In genomic region chr2:71558300-71559051, GRCh38 we compare ENCODE assay signal across 18 cellular contexts.
DNase-seq lines count a peak whose midpoint lies in the region; ATAC-seq, FAIRE-seq and TF ChIP-seq lines count a peak whose summit lies in the region.
"Had no signal": no experiment of that assay in that cellular context is flagged by ENCODE, and none has a peak within 500 bp of the region (broad histone marks: within the 10 kb centered on the region; RNA-seq: fewer than 3 reads in every experiment).

No MANE protein-coding gene starts in this region.

- no peak for TF ChIP-seq CTCF in Panc1 (IDR thresholded peaks at IDR 0.05)
- TF ChIP-seq CTCF in psoas muscle (IDR thresholded peaks at IDR 0.05) = no peak

- BruUV-seq in Panc1 (replicated peaks; lab: Mats Ljungman, UMichigan) = no TSS peak

- intact Hi-C loops in Panc1 (cut with micrococcal nuclease; ENCODE audit: unreplicated experiment) = no loop called here
- intact Hi-C loops in left cardiac atrium (cut with DNase I) = no loop called here
- intact Hi-C loops in psoas muscle (cut with DNase I) = loop anchor here in 1 of 2 donors (10.0 kb wide), 1 partner anchor 436 kb away; no protein-coding TSS in a partner anchor

- H3K27me3 ChIP-seq in Panc1 (ENCODE audit: control insufficient read depth, insufficient read depth, low read length) = no peaks in the 10 kb centered on the region
- no peaks in the 10 kb centered on the region for H3K27me3 ChIP-seq in psoas muscle (ENCODE audit: insufficient read depth in 3 of 3, low read length in 2 of 3)

- no peaks in the 10 kb centered on the region for H3K36me3 ChIP-seq in Panc1 (ENCODE audit: control insufficient read depth, insufficient read depth, low read length)
- H3K36me3 ChIP-seq in psoas muscle (ENCODE audit: insufficient read depth in 1 of 2, low read depth in 1 of 2) = peaks cover 6 to 93% of the 10 kb centered on the region in 2 donors

- DNase-seq in H54 (ENCODE audit: insufficient read length, low spot score) (peak; percentile 93), Panc1 (ENCODE audit: low read depth, low spot score) (no peak), left cardiac atrium (peak; percentile 12), psoas muscle (peak in 1 of 2 donors; percentile 38), foreskin melanocyte (no peak)
- DNase-seq in stimulated activated CD4-positive, alpha-beta T cell treated with anti-CD3 and anti-CD28 coated beads, Interleukin-4, amount 100 ng/mL, for 4 hours = no peak
- DNase-seq: activated CD4-positive, alpha-beta T cell treated with anti-CD3 and anti-CD28 coated beads for 4 hours; activated naive CD4-positive, alpha-beta T cell treated with Interleukin-2 at 50 U/mL for 16 hours; anterior cingulate cortex; NCI-H2081; NCI-H524; OCI-M1; stimulated activated naive CD4-positive, alpha-beta T cell treated with Interleukin-2 at 50 U/mL for 16 hours; T1000; trophoblast cell had no signal

- H3K4me3 ChIP-seq in Panc1 (ENCODE audit: low read depth in 2 of 2, low read length in 2 of 2) = no peak overlapping the region
- no peak overlapping the region for H3K4me3 ChIP-seq in psoas muscle
- H3K4me3 ChIP-seq: SK-N-MC had no signal

- H3K9me3 ChIP-seq in Panc1 (ENCODE audit: control insufficient read depth, insufficient read depth, low read depth, low read length) (no peaks in the 10 kb centered on the region), psoas muscle (no peaks in the 10 kb centered on the region)

- peak; percentile 57 for ATAC-seq in Panc1
- no peak for ATAC-seq in left cardiac atrium
- ATAC-seq in psoas muscle = peak in 3 of 4 donors; percentile 13 to 37 (median 20)
- no peak for ATAC-seq in GM18511 (IDR thresholded peaks at IDR 0.05; ENCODE audit: unreplicated experiment)
- ATAC-seq in HG03520 (IDR thresholded peaks at IDR 0.05; ENCODE audit: unreplicated experiment) = no peak

- TF ChIP-seq POLR2A in H54 (IDR thresholded peaks at IDR 0.05; ENCODE audit: low read depth, low read length) = no peak

- peak; percentile 58 for FAIRE-seq in H54 (lab: Jason Lieb, UNC)

- 70 to 82% (median 74%) methylated on average over 9 to 10 of the region's 10 CpGs for WGBS in psoas muscle, 3 donors

- CTCF ChIA-PET in Panc1 (lab: Charles Lee) = interaction anchor here (1.3 kb wide), 1 partner anchor 9 kb away, joined by 3 read pairs; no protein-coding TSS in a partner anchor

- H3K4me1 ChIP-seq in Panc1 (ENCODE audit: control insufficient read depth, insufficient read depth, low read length) = peaks cover 3% of the 10 kb centered on the region
- H3K4me1 ChIP-seq in psoas muscle = no peaks in the 10 kb centered on the region

- H3K27ac ChIP-seq in Panc1 (ENCODE audit: low read length) (no peak overlapping the region; the same call in 1 of the 2 replicates), psoas muscle (no peak overlapping the region)
- H3K27ac ChIP-seq: SK-N-MC had no signal

- in situ Hi-C loops in Panc1 (cut with HindIII; ENCODE audit: low pct_unique_long_range_greater_than_20kb, low sequenced_read_pairs) = no loop called here

- POLR2A ChIA-PET in Panc1 (lab: Charles Lee) = no interaction called here

Comparison
In these comparisons a context has a peak if more than half of its experiments do, and no peak if none do; other contexts are left out.
1. DNase-seq: peak in H54 (single experiment) and left cardiac atrium (single experiment); none in Panc1 (single experiment), foreskin melanocyte (single experiment) and stimulated activated CD4-positive, alpha-beta T cell treated with anti-CD3 and anti-CD28 coated beads, Interleukin-4, amount 100 ng/mL, for 4 hours (0 of 2).
2. ATAC-seq: peak in Panc1 (single experiment) and psoas muscle (3 of 4); none in left cardiac atrium (0 of 2), GM18511 (single experiment) and HG03520 (single experiment).